In the genomic region with DNA sequence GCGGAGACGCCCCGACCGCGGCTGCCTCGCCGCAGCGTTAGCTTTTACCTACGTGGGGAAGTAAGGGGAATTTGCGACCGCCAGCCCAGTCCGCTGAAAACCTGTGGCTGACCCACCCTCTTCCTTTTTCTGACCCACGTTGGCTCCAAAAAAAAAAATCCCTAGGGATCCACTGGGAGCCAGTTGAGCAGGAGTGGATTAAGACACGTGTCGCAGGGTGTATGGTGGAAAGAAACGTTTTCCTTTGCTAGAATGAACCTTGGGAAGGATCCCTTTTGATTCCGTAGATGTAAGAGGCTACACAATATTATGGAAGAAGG, we compare ENCODE assay signal across 9 cellular contexts. TPM values are rescaled to one million over a fixed set of nuclear protein-coding genes. Genes with fewer than 3 reads are reported as not detected.
A peak's percentile ranks its signal among the peaks of the same experiment; 100 is the strongest.
DNase-seq lines count a peak whose midpoint lies in the region; ATAC-seq, FAIRE-seq and TF ChIP-seq lines count a peak whose summit lies in the region.
"Had no signal": no experiment of that assay in that cellular context is flagged by ENCODE, and none has a peak within 500 bp of the region (broad histone marks: within the 10 kb centered on the region; RNA-seq: fewer than 3 reads in every experiment).

No MANE protein-coding gene starts in this region.

- TF ChIP-seq CTCF in D721Med (IDR thresholded peaks at IDR 0.05; ENCODE audit: insufficient read depth, missing control alignments), result no peak
- no peak for TF ChIP-seq CTCF in HL-60 (IDR thresholded peaks at IDR 0.05; ENCODE audit: insufficient read depth, low read length)
- TF ChIP-seq CTCF in smooth muscle cell (IDR thresholded peaks at IDR 0.05; ENCODE audit: borderline replicate concordance, insufficient read depth, poor library complexity, severe bottlenecking), result no peak

- intact Hi-C loops in activated T-helper 1 cell treated with anti-CD3 and anti-CD28 coated beads, Interleukin-12 subunit alpha, Interleukin-12 subunit beta, Interleukin-2, Interleukin-4 antibody, amounts not matched to agents 30 ng/mL and 10 ng/mL and 1 ng/mL, durations not matched to agents 14 hours and 24 hours and 36 hours (cut with micrococcal nuclease), result no loop called here
- intact Hi-C loops in posterior cingulate gyrus (cut with DNase I), result no loop called here

- H3K9ac ChIP-seq in smooth muscle cell (ENCODE audit: low read depth), result peak overlapping the region; percentile 84

- no peaks in the 10 kb centered on the region for H3K27me3 Mint-ChIP-seq in activated T-helper 1 cell treated with anti-CD3 and anti-CD28 coated beads, Interleukin-12 subunit alpha, Interleukin-12 subunit beta, Interleukin-2, Interleukin-4 antibody, amounts not matched to agents 30 ng/mL and 10 ng/mL and 1 ng/mL, durations not matched to agents 14 hours and 24 hours and 36 hours (ENCODE audit: insufficient read depth)

- peaks cover 42% of the 10 kb centered on the region for H3K79me2 ChIP-seq in smooth muscle cell (ENCODE audit: low read depth)

- peak overlapping the region; percentile 88 for H3K27ac ChIP-seq in HL-60 (replicated peaks)
- H3K27ac ChIP-seq in smooth muscle cell (ENCODE audit: low read depth), result peak overlapping the region; percentile 87

- H3K27ac Mint-ChIP-seq in activated T-helper 1 cell treated with anti-CD3 and anti-CD28 coated beads, Interleukin-12 subunit alpha, Interleukin-12 subunit beta, Interleukin-2, Interleukin-4 antibody, amounts not matched to agents 30 ng/mL and 10 ng/mL and 1 ng/mL, durations not matched to agents 14 hours and 24 hours and 36 hours, result peak overlapping the region; percentile 42

- no peak for FAIRE-seq in D721Med (lab: Jason Lieb, UNC)
- FAIRE-seq: TTC549 had no signal

- 5% methylated on average over 17 of the region's 17 CpGs for WGBS in smooth muscle cell (ENCODE audit: low lambda C conversion rate)

- peaks cover 9% of the 10 kb centered on the region for H3F3A ChIP-seq in smooth muscle cell (ENCODE audit: low read depth)

- H3K36me3 ChIP-seq in smooth muscle cell (ENCODE audit: low read depth), result no peaks in the 10 kb centered on the region

- no peak for ATAC-seq in GM21447 (IDR thresholded peaks at IDR 0.05; ENCODE audit: unreplicated experiment)

- H3K4me3 Mint-ChIP-seq in activated T-helper 1 cell treated with anti-CD3 and anti-CD28 coated beads, Interleukin-12 subunit alpha, Interleukin-12 subunit beta, Interleukin-2, Interleukin-4 antibody, amounts not matched to agents 30 ng/mL and 10 ng/mL and 1 ng/mL, durations not matched to agents 14 hours and 24 hours and 36 hours, result peak overlapping the region; percentile 99

- peaks cover 44% of the 10 kb centered on the region for H3K4me1 Mint-ChIP-seq in activated T-helper 1 cell treated with anti-CD3 and anti-CD28 coated beads, Interleukin-12 subunit alpha, Interleukin-12 subunit beta, Interleukin-2, Interleukin-4 antibody, amounts not matched to agents 30 ng/mL and 10 ng/mL and 1 ng/mL, durations not matched to agents 14 hours and 24 hours and 36 hours (ENCODE audit: low read depth)

- peaks cover 26% of the 10 kb centered on the region for H4K20me1 ChIP-seq in smooth muscle cell (ENCODE audit: low read depth)

- H3K4me2 ChIP-seq in smooth muscle cell, result peak overlapping the region; percentile 89

- H3K4me1 ChIP-seq in smooth muscle cell (ENCODE audit: low read depth), result peaks cover 9% of the 10 kb centered on the region

- DNase-seq in D721Med (ENCODE audit: insufficient read length, low spot score) (peak; percentile 48), HL-60 (ENCODE audit: low read depth in 1 of 2, low spot score in 1 of 2) (no peak), hepatic stellate cell (ENCODE audit: low spot score) (peak; percentile 66), smooth muscle cell (lab: John Stamatoyannopoulos, UW; ENCODE audit: unreplicated experiment) (no peak), superior temporal gyrus (ENCODE audit: extremely low spot score) (no peak), posterior cingulate gyrus (no peak)
- no peak for DNase-seq in activated T-helper 1 cell treated with anti-CD3 and anti-CD28 coated beads, Interleukin-12 subunit alpha, Interleukin-12 subunit beta, Interleukin-2, Interleukin-4 antibody, amounts not matched to agents 30 ng/mL and 10 ng/mL and 1 ng/mL, durations not matched to agents 14 hours and 24 hours and 36 hours (ENCODE audit: low spot score)

- H3K27me3 ChIP-seq in HL-60 (ENCODE audit: insufficient read depth, poor library complexity, severe bottlenecking), result no peaks in the 10 kb centered on the region
- H3K27me3 ChIP-seq in smooth muscle cell (ENCODE audit: low read depth), result no peaks in the 10 kb centered on the region

- H3K9me3 Mint-ChIP-seq in activated T-helper 1 cell treated with anti-CD3 and anti-CD28 coated beads, Interleukin-12 subunit alpha, Interleukin-12 subunit beta, Interleukin-2, Interleukin-4 antibody, amounts not matched to agents 30 ng/mL and 10 ng/mL and 1 ng/mL, durations not matched to agents 14 hours and 24 hours and 36 hours, result no peaks in the 10 kb centered on the region

- H3K9me3 ChIP-seq in smooth muscle cell (replicated peaks; ENCODE audit: low read depth), result no peaks in the 10 kb centered on the region

- peaks cover 17% of the 10 kb centered on the region for H3K36me3 Mint-ChIP-seq in activated T-helper 1 cell treated with anti-CD3 and anti-CD28 coated beads, Interleukin-12 subunit alpha, Interleukin-12 subunit beta, Interleukin-2, Interleukin-4 antibody, amounts not matched to agents 30 ng/mL and 10 ng/mL and 1 ng/mL, durations not matched to agents 14 hours and 24 hours and 36 hours (ENCODE audit: low read depth)

- peak overlapping the region; percentile 76 for H2AFZ ChIP-seq in smooth muscle cell (ENCODE audit: low read depth)

- peak overlapping the region; percentile 68 for H3K4me3 ChIP-seq in HL-60 (replicated peaks; ENCODE audit: insufficient read depth, low read length)
- peak overlapping the region; percentile 83 for H3K4me3 ChIP-seq in smooth muscle cell

RNA-seq across cellular contexts. Expression of a gene that starts 0.6 kb away (rescaled TPM):
- 54.7 and 57.0 TPM in 2 replicates for total RNA-seq in activated T-helper 1 cell treated with anti-CD3 and anti-CD28 coated beads, Interleukin-12 subunit alpha, Interleukin-12 subunit beta, Interleukin-2, Interleukin-4 antibody, amounts not matched to agents 30 ng/mL and 10 ng/mL and 1 ng/mL, durations not matched to agents 14 hours and 24 hours and 36 hours
- 58.3 and 68.3 TPM in 2 replicates for total RNA-seq in smooth muscle cell
- polyA plus RNA-seq in smooth muscle cell, result 19.7 and 23.1 TPM in 2 replicates

RNA-seq across cellular contexts. Expression of a gene that starts 29.9 kb away (rescaled TPM):
- total RNA-seq in activated T-helper 1 cell treated with anti-CD3 and anti-CD28 coated beads, Interleukin-12 subunit alpha, Interleukin-12 subunit beta, Interleukin-2, Interleukin-4 antibody, amounts not matched to agents 30 ng/mL and 10 ng/mL and 1 ng/mL, durations not matched to agents 14 hours and 24 hours and 36 hours, result 11.6 and 12.7 TPM in 2 replicates
- total RNA-seq in smooth muscle cell, result 12.5 and 24.5 TPM in 2 replicates
- 22.8 and 34.2 TPM in 2 replicates for polyA plus RNA-seq in smooth muscle cell

RNA-seq across cellular contexts. Expression of a gene that starts 50.1 kb away (rescaled TPM):
- not detected in 2 replicates for total RNA-seq in activated T-helper 1 cell treated with anti-CD3 and anti-CD28 coated beads, Interleukin-12 subunit alpha, Interleukin-12 subunit beta, Interleukin-2, Interleukin-4 antibody, amounts not matched to agents 30 ng/mL and 10 ng/mL and 1 ng/mL, durations not matched to agents 14 hours and 24 hours and 36 hours
- total RNA-seq in smooth muscle cell, result 1.3 TPM in 1 of 2 replicates, not detected in the other
- not detected in 2 replicates for polyA plus RNA-seq in smooth muscle cell

Comparison
In these comparisons a context has a peak if more than half of its experiments do, and no peak if none do; other contexts are left out.
1. DNase-seq: peak in D721Med (single experiment) and hepatic stellate cell (single experiment); none in HL-60 (0 of 2), activated T-helper 1 cell treated with anti-CD3 and anti-CD28 coated beads, Interleukin-12 subunit alpha, Interleukin-12 subunit beta, Interleukin-2, Interleukin-4 antibody, amounts not matched to agents 30 ng/mL and 10 ng/mL and 1 ng/mL, durations not matched to agents 14 hours and 24 hours and 36 hours (single experiment), smooth muscle cell (single experiment), superior temporal gyrus (single experiment) and posterior cingulate gyrus (0 of 10).